Comparison of ENCODE assay signal across 10 cellular contexts in the genomic region with DNA sequence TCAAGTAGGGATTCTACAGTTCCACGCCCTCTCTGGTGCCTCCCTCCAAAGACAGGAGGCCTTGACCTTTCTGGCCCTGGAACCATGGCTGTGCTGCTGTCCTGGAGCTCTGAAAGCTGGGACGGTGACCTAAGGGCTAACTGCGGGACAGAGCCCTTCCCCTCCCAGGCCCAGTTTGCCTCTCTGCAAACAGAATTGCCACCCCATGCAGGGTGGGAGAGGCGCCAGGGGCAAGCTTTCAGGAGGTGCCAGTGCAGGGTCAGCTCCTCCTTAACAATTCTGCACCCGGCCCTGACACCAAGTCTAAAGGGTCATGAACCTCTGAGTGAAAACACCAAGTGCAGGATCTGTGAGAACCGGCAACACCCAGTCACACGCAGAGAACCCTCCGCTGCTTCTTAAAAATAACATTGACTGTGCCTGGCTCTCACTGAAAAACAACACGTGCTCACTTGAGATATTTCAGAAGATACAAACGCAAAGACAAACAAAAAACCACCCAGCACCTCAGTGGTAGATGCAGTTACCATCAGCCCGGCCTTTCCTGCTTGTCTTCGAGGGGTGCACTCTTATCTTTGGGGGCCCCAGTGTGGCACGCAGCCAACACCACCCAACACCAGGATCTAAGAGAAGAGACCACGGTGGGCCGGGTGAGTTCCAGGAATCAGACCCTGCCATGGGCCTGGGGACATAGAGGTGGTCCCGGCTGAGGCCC. TPM values are rescaled to one million over a fixed set of nuclear protein-coding genes. Genes with fewer than 3 reads are reported as not detected.
DNase-seq lines count a peak whose midpoint lies in the region; ATAC-seq, FAIRE-seq and TF ChIP-seq lines count a peak whose summit lies in the region.
"Had no signal": no experiment of that assay in that cellular context is flagged by ENCODE, and none has a peak within 500 bp of the region (broad histone marks: within the 10 kb centered on the region; RNA-seq: fewer than 3 reads in every experiment).

No MANE protein-coding gene starts in this region.

- 44 to 58% methylated on average over 2 to 6 of the region's 16 CpGs for WGBS in gastroesophageal sphincter (ENCODE audit: low coverage in 1 of 2), 2 donors
- WGBS in ovary, 3 donors, result 36 to 43% (median 36%) methylated on average over 16 of the region's 16 CpGs

- peak overlapping the region; percentile 8 for H3K4me3 Mint-ChIP-seq in activated T-helper 17 cell treated with anti-CD3 and anti-CD28 coated beads, Interleukin-2, amount 50 U/mL, for 72 hours

- H3K4me1 Mint-ChIP-seq in activated T-helper 17 cell treated with anti-CD3 and anti-CD28 coated beads, Interleukin-2, amount 50 U/mL, for 72 hours, result peaks cover 6% of the 10 kb centered on the region

- no peak for FAIRE-seq in HTR-8/SVneo (lab: Jason Lieb, UNC)

- intact Hi-C loops in ovary (cut with DNase I), result loop anchor here in 3 of 4 donors (5.0 to 10.0 kb wide), 4 partner anchors 35 to 85 kb away; no protein-coding TSS in a partner anchor

- DNase-seq in ovary, result peak in 2 of 5 donors; percentile 56 to 72
- DNase-seq in HTR-8/SVneo (ENCODE audit: insufficient read length, low spot score), result no peak
- no peak for DNase-seq in hypothalamus (lab: John Stamatoyannopoulos, UW)
- no peak for DNase-seq in NCI-H1105 (lab: John Stamatoyannopoulos, UW)
- DNase-seq: DND-41; effector CD8-positive, alpha-beta T cell had no signal

- H3K4me1 ChIP-seq in gastroesophageal sphincter (peaks cover 0 to 71% (median 13%) of the 10 kb centered on the region in 3 donors), ovary (ENCODE audit: insufficient read depth) (peaks cover 50% of the 10 kb centered on the region)

- no peak overlapping the region for H3K27ac Mint-ChIP-seq in activated T-helper 17 cell treated with anti-CD3 and anti-CD28 coated beads, Interleukin-2, amount 50 U/mL, for 72 hours

- H3K9me3 ChIP-seq in gastroesophageal sphincter (no peaks in the 10 kb centered on the region), ovary (no peaks in the 10 kb centered on the region)

- H3K36me3 Mint-ChIP-seq in activated T-helper 17 cell treated with anti-CD3 and anti-CD28 coated beads, Interleukin-2, amount 50 U/mL, for 72 hours (ENCODE audit: low read depth), result no peaks in the 10 kb centered on the region

- TF ChIP-seq EP300 in gastroesophageal sphincter (IDR thresholded peaks at IDR 0.05) (no peak), ovary (IDR thresholded peaks at IDR 0.05) (no peak)

- no peak for ATAC-seq in activated T-helper 17 cell treated with anti-CD3 and anti-CD28 coated beads, Interleukin-2, amount 50 U/mL, for 72 hours (replicated peaks)
- ATAC-seq in gastroesophageal sphincter, result peak; percentile 19
- ATAC-seq in GM19467 (IDR thresholded peaks at IDR 0.05; ENCODE audit: unreplicated experiment), result no peak

- H3K27me3 ChIP-seq in gastroesophageal sphincter (no peaks in the 10 kb centered on the region), ovary (no peaks in the 10 kb centered on the region)

- H3K9me3 Mint-ChIP-seq in activated T-helper 17 cell treated with anti-CD3 and anti-CD28 coated beads, Interleukin-2, amount 50 U/mL, for 72 hours, result no peaks in the 10 kb centered on the region

- H3K27ac ChIP-seq in C4-2B (peak overlapping the region; percentile 80), gastroesophageal sphincter (peak overlapping the region in 3 of 4 donors; percentile 76 to 83 (median 82)), ovary (peak overlapping the region; percentile 66 to 71)

- H3K36me3 ChIP-seq in gastroesophageal sphincter, result peaks cover 0 to 11% of the 10 kb centered on the region in 2 donors
- no peaks in the 10 kb centered on the region for H3K36me3 ChIP-seq in ovary

- no peak for TF ChIP-seq CTCF in C4-2B (conservative IDR thresholded peaks at IDR 0.05)
- no peak for TF ChIP-seq CTCF in gastroesophageal sphincter (IDR thresholded peaks at IDR 0.05)
- TF ChIP-seq CTCF in ovary (IDR thresholded peaks at IDR 0.05), result no peak

- TF ChIP-seq POLR2A in gastroesophageal sphincter (IDR thresholded peaks at IDR 0.05) (no peak), ovary (IDR thresholded peaks at IDR 0.05) (no peak)

- H3K4me3 ChIP-seq in gastroesophageal sphincter (peak overlapping the region in 1 of 2 donors; percentile 80), ovary (peak overlapping the region; percentile 53)

- peaks cover 20% of the 10 kb centered on the region for H3K27me3 Mint-ChIP-seq in activated T-helper 17 cell treated with anti-CD3 and anti-CD28 coated beads, Interleukin-2, amount 50 U/mL, for 72 hours

RNA-seq across cellular contexts. Expression of a gene that starts 1.1 kb away (rescaled TPM):
- total RNA-seq in activated T-helper 17 cell treated with anti-CD3 and anti-CD28 coated beads, Interleukin-2, amount 50 U/mL, for 72 hours, result 1 to 10 TPM; 3.0 to 4.8 TPM
- total RNA-seq in gastroesophageal sphincter (10 to 100 TPM in 2 of 4 donors, 1 to 10 TPM in 2; 8.3 to 29.9 (median 14.6) TPM), ovary (10 to 100 TPM; 32.7 to 69.5 (median 50.3) TPM)
- 10 to 100 TPM; 16.7 to 29.5 TPM for polyA plus RNA-seq in ovary
